Comparison of ENCODE assay signal across 29 cellular contexts in the genomic region with DNA sequence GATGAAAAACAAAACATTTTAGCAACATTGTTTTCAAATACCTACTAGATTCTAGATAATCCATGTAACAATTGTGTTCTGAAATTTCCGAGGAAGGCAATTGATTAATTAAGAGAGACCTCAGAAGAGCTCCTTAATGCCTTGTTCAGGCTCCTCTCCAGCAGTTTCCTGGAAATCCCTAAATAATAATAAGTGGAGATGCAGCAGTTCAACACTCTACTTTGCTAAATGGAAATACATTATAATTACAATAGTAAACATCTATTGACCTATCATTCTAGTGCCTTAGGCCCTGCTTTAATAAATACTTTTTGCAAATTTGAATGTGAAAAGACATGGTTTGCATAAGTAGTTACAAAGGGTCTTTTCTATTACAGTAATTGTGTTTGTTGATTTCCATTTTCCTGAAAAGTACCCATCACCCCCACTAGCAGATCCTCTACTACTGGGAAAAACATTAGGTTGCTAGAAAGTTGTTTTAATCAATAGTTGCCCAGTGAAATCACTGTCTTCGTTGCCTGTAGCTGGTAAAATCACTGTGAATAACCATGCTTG.
"Had no signal": no experiment of that assay in that cellular context is flagged by ENCODE, and none has a peak within 500 bp of the region (broad histone marks: within the 10 kb centered on the region; RNA-seq: fewer than 3 reads in every experiment).

No MANE protein-coding gene starts in this region.

- H3K27ac ChIP-seq: ascending aorta, PC-9, RWPE1, SJCRH30, SK-N-MC had no signal

- H3K9me3 ChIP-seq: ascending aorta, SJCRH30 had no signal

- H3K36me3 Mint-ChIP-seq: activated naive CD4-positive, alpha-beta T cell treated with anti-CD3 and anti-CD28 coated beads, Interleukin-2, amount 50 U/mL, for 24 hours; activated naive CD8-positive, alpha-beta T cell treated with anti-CD3 and anti-CD28 coated beads, Interleukin-2, amount 10 ng/mL, durations not matched to agents 7 days and 5 days had no signal

- ATAC-seq: activated CD4-positive, alpha-beta T cell treated with anti-CD3 and anti-CD28 coated beads for 36 hours; activated CD4-positive, CD25-positive, alpha-beta regulatory T cell treated with anti-CD3 and anti-CD28 coated beads, Interleukin-2, amount 50 U/mL, for 24 hours; activated CD8-positive, alpha-beta T cell treated with anti-CD3 and anti-CD28 coated beads, Interleukin-2, amount 10 ng/mL, durations not matched to agents 7 days and 5 days had no signal

- H3K27me3 ChIP-seq: ascending aorta had no signal

- H3K4me3 ChIP-seq: ascending aorta, PC-9, SJCRH30, SK-N-MC had no signal

- H3K4me3 Mint-ChIP-seq: activated CD4-positive, alpha-beta T cell treated with anti-CD3 and anti-CD28 coated beads for 36 hours; activated CD4-positive, alpha-beta T cell treated with anti-CD3 and anti-CD28 coated beads, Interleukin-2, amount 10 ng/mL, durations not matched to agents 7 days and 5 days; activated CD8-positive, alpha-beta T cell treated with anti-CD3 and anti-CD28 coated beads, Interleukin-2, amount 10 ng/mL, durations not matched to agents 7 days and 5 days; activated naive CD4-positive, alpha-beta T cell treated with anti-CD3 and anti-CD28 coated beads, Interleukin-2, amount 50 U/mL, for 24 hours; activated naive CD8-positive, alpha-beta T cell treated with anti-CD3 and anti-CD28 coated beads, Interleukin-2, amount 10 ng/mL, durations not matched to agents 7 days and 5 days; activated T-cell treated with anti-CD3 and anti-CD28 coated beads, Interleukin-2, amount 50 U/mL, for 24 hours; T-helper 1 cell treated with Interleukin-12 subunit alpha and Interleukin-12 subunit beta and Interleukin-4 antibody, amounts not matched to agents 30 μg/mL and 1 μg/mL, for 36 hours; T-helper 2 cell treated with Interferon-gamma antibody and Interleukin-4, amounts not matched to agents 5 μg/mL and 100 μg/mL, for 36 hours had no signal

- H3K9me3 Mint-ChIP-seq: activated CD4-positive, alpha-beta T cell treated with anti-CD3 and anti-CD28 coated beads, Interleukin-2, amount 10 ng/mL, durations not matched to agents 7 days and 5 days; activated T-cell treated with anti-CD3 and anti-CD28 coated beads, Interleukin-2, amount 50 U/mL, for 24 hours; activated T-helper 2 cell treated with anti-CD3 and anti-CD28 coated beads, Interferon-gamma antibody, Interleukin-2, Interleukin-4, amounts not matched to agents 10 μg/mL and 5 μg/mL and 100 μg/mL, durations not matched to agents 14 hours and 24 hours and 36 hours; T-helper 1 cell treated with Interleukin-12 subunit alpha and Interleukin-12 subunit beta and Interleukin-4 antibody, amounts not matched to agents 30 μg/mL and 1 μg/mL, for 36 hours; T-helper 2 cell treated with Interferon-gamma antibody and Interleukin-4, amounts not matched to agents 5 μg/mL and 100 μg/mL, for 36 hours had no signal

- H3K4me1 ChIP-seq: ascending aorta, SJCRH30 had no signal

- H3K4me2 ChIP-seq: PC-9 had no signal

- H3K27ac Mint-ChIP-seq: activated CD4-positive, alpha-beta T cell treated with anti-CD3 and anti-CD28 coated beads for 36 hours; activated CD4-positive, alpha-beta T cell treated with anti-CD3 and anti-CD28 coated beads, Interleukin-2, amount 10 ng/mL, durations not matched to agents 7 days and 5 days; activated CD8-positive, alpha-beta T cell treated with anti-CD3 and anti-CD28 coated beads, Interleukin-2, amount 10 ng/mL, durations not matched to agents 7 days and 5 days; activated naive CD4-positive, alpha-beta T cell treated with anti-CD3 and anti-CD28 coated beads, Interleukin-2, amount 50 U/mL, for 24 hours; activated naive CD8-positive, alpha-beta T cell treated with anti-CD3 and anti-CD28 coated beads, Interleukin-2, amount 10 ng/mL, durations not matched to agents 7 days and 5 days; activated T-cell treated with anti-CD3 and anti-CD28 coated beads, Interleukin-2, amount 50 U/mL, for 24 hours; activated T-helper 2 cell treated with anti-CD3 and anti-CD28 coated beads, Interferon-gamma antibody, Interleukin-2, Interleukin-4, amounts not matched to agents 10 μg/mL and 5 μg/mL and 100 μg/mL, durations not matched to agents 14 hours and 24 hours and 36 hours; T-helper 1 cell treated with Interleukin-12 subunit alpha and Interleukin-12 subunit beta and Interleukin-4 antibody, amounts not matched to agents 30 μg/mL and 1 μg/mL, for 36 hours; T-helper 2 cell treated with Interferon-gamma antibody and Interleukin-4, amounts not matched to agents 5 μg/mL and 100 μg/mL, for 36 hours had no signal

- H3K4me1 Mint-ChIP-seq: activated CD4-positive, alpha-beta T cell treated with anti-CD3 and anti-CD28 coated beads for 36 hours; activated CD4-positive, alpha-beta T cell treated with anti-CD3 and anti-CD28 coated beads, Interleukin-2, amount 10 ng/mL, durations not matched to agents 7 days and 5 days; activated naive CD4-positive, alpha-beta T cell treated with anti-CD3 and anti-CD28 coated beads, Interleukin-2, amount 50 U/mL, for 24 hours; activated naive CD8-positive, alpha-beta T cell treated with anti-CD3 and anti-CD28 coated beads, Interleukin-2, amount 10 ng/mL, durations not matched to agents 7 days and 5 days had no signal

- DNase-seq: activated CD4-positive, alpha-beta T cell treated with anti-CD3 and anti-CD28 coated beads for 36 hours; activated CD4-positive, alpha-beta T cell treated with anti-CD3 and anti-CD28 coated beads, Interleukin-2, amount 10 ng/mL, durations not matched to agents 7 days and 5 days; activated CD4-positive, alpha-beta T cell treated with anti-CD3 and anti-CD28 coated beads, Interleukin-2, amount 50 U/mL, for 48 hours; activated CD8-positive, alpha-beta T cell treated with anti-CD3 and anti-CD28 coated beads, Interleukin-2, amount 10 ng/mL, durations not matched to agents 7 days and 5 days; activated gamma-delta T cell; activated naive CD4-positive, alpha-beta T cell treated with Interleukin-2 at 50 U/mL for 16 hours; activated naive CD8-positive, alpha-beta T cell treated with anti-CD3 and anti-CD28 coated beads, Interleukin-2, amount 10 ng/mL, durations not matched to agents 7 days and 5 days; activated T-cell treated with anti-CD3 and anti-CD28 coated beads, Interleukin-2, amount 50 U/mL, for 24 hours; amygdala; NCI-H1105 treated with DMSO at 0.1 percent for 48 hours; NCI-H1436; NCI-H1694; NCI-H2029 treated with DMSO at 0.1 percent for 48 hours; NCI-H2107; NCI-H2171; NCI-H510A; NCI-H748 treated with DMSO at 0.1 percent for 48 hours; NK-92 treated with Interleukin-12 subunit alpha and Interleukin-12 subunit beta, amount 100 ng/mL, for 24 hours; PC-9; Right ventricle myocardium superior; SJCRH30 had no signal

- H3K36me3 ChIP-seq: ascending aorta, SJCRH30 had no signal

- H2AFZ ChIP-seq: PC-9 had no signal
